Comparison of ENCODE assay signal across 9 cellular contexts in genomic region chr1:109983380-109984189, GRCh38. TPM values are rescaled to one million over a fixed set of nuclear protein-coding genes. Genes with fewer than 3 reads are reported as not detected.
DNase-seq lines count a peak whose midpoint lies in the region; ATAC-seq and TF ChIP-seq lines count a peak whose summit lies in the region.
"Had no signal": no experiment of that assay in that cellular context is flagged by ENCODE, and none has a peak within 500 bp of the region (broad histone marks: within the 10 kb centered on the region; RNA-seq: fewer than 3 reads in every experiment).

No MANE protein-coding gene starts in this region.

- H3K27me3 Mint-ChIP-seq in T-helper 2 cell treated with Interferon-gamma antibody and Interleukin-4, amounts not matched to agents 5 μg/mL and 100 μg/mL, for 36 hours (ENCODE audit: low read depth), result peaks cover 2% of the 10 kb centered on the region

- 86% methylated on average over 3 of the region's 5 CpGs for WGBS in mammary epithelial cell (ENCODE audit: low coverage, missing lambda C conversion rate)

- H3K9ac ChIP-seq in mammary epithelial cell (ENCODE audit: insufficient read depth, low read length), result no peak overlapping the region

- in situ Hi-C loops in mammary epithelial cell (cut with MboI; ENCODE audit: low sequenced_read_pairs in 2 of 2), result loop anchor here (5.0 to 25.0 kb wide), 4 partner anchors 206 to 439 kb away; partner anchors contain the start of gene GNAI3 (in 2 of the 2)

- no peak overlapping the region for H3K4me2 ChIP-seq in mammary epithelial cell (ENCODE audit: insufficient read depth, low read depth, low read length)

- H3K36me3 ChIP-seq in mammary epithelial cell (ENCODE audit: insufficient read depth, low read length) (no peaks in the 10 kb centered on the region), lower lobe of right lung (no peaks in the 10 kb centered on the region), mucosa of descending colon (ENCODE audit: low read depth) (no peaks in the 10 kb centered on the region)

- TF ChIP-seq CTCF in mammary epithelial cell (conservative IDR thresholded peaks at IDR 0.05 in 1 of 2, IDR thresholded peaks at IDR 0.05 in 1 of 2; ENCODE audit: extremely low read depth in 1 of 2, insufficient read depth in 1 of 2, low read depth in 1 of 2, low read length in 2 of 2), result no peak
- no peak for TF ChIP-seq CTCF in lower lobe of right lung (IDR thresholded peaks at IDR 0.05)
- TF ChIP-seq CTCF in mucosa of descending colon (IDR thresholded peaks at IDR 0.05), result no peak

- H3K4me1 ChIP-seq in mammary epithelial cell (ENCODE audit: insufficient read depth, low read length), result peaks cover 43% of the 10 kb centered on the region
- peaks cover 71% of the 10 kb centered on the region for H3K4me1 ChIP-seq in lower lobe of right lung
- H3K4me1 ChIP-seq in mucosa of descending colon (ENCODE audit: low read depth), result peaks cover 34% of the 10 kb centered on the region

- no peaks in the 10 kb centered on the region for H3K9me3 Mint-ChIP-seq in T-helper 2 cell treated with Interferon-gamma antibody and Interleukin-4, amounts not matched to agents 5 μg/mL and 100 μg/mL, for 36 hours
- H3K9me3 Mint-ChIP-seq: activated naive CD4-positive, alpha-beta T cell treated with anti-CD3 and anti-CD28 coated beads for 36 hours had no signal

- H3K79me2 ChIP-seq in mammary epithelial cell (ENCODE audit: insufficient read depth, low read length), result peaks cover 39% of the 10 kb centered on the region

- intact Hi-C loops in mammary epithelial cell (cut with micrococcal nuclease) (loop anchor here (1.0 to 5.0 kb wide), 7 partner anchors 28 to 437 kb away; no protein-coding TSS in a partner anchor), lower lobe of right lung (cut with DNase I) (loop anchor here (5.0 kb wide), 1 partner anchor 206 kb away; no protein-coding TSS in a partner anchor), mucosa of descending colon (cut with DNase I, micrococcal nuclease) (loop anchor here (2.0 to 10.0 kb wide), 4 partner anchors 206 to 439 kb away; partner anchors contain the start of gene GNAI3 (in 1 of the 2))

- dilution Hi-C loops in mammary epithelial cell (cut with HindIII; ENCODE audit: low sequenced_read_pairs), result no loop called here

- H3K9me3 ChIP-seq in mammary epithelial cell (replicated peaks; ENCODE audit: insufficient read depth, low read length) (no peaks in the 10 kb centered on the region), lower lobe of right lung (no peaks in the 10 kb centered on the region), mucosa of descending colon (no peaks in the 10 kb centered on the region)

- H3K27ac ChIP-seq in mammary epithelial cell (ENCODE audit: insufficient read depth, low read depth, low read length) (no peak overlapping the region), lower lobe of right lung (peak overlapping the region; percentile 97), temporal lobe (ENCODE audit: low read depth, low read length) (peak overlapping the region; percentile 65)

- H3K27me3 ChIP-seq in mammary epithelial cell (ENCODE audit: insufficient read depth, low read length) (no peaks in the 10 kb centered on the region), lower lobe of right lung (ENCODE audit: low read depth) (no peaks in the 10 kb centered on the region)

- peaks cover 6% of the 10 kb centered on the region for H3K36me3 Mint-ChIP-seq in T-helper 2 cell treated with Interferon-gamma antibody and Interleukin-4, amounts not matched to agents 5 μg/mL and 100 μg/mL, for 36 hours (ENCODE audit: low read depth)

- peaks cover 34% of the 10 kb centered on the region for H3K4me1 Mint-ChIP-seq in T-helper 2 cell treated with Interferon-gamma antibody and Interleukin-4, amounts not matched to agents 5 μg/mL and 100 μg/mL, for 36 hours (ENCODE audit: low read depth)

- ATAC-seq in lower lobe of right lung, result no peak
- no peak for ATAC-seq in mucosa of descending colon

- no peaks in the 10 kb centered on the region for H4K20me1 ChIP-seq in mammary epithelial cell (ENCODE audit: insufficient read depth, low read length)

- CTCF ChIA-PET in mammary epithelial cell (lab: Charles Lee; ENCODE audit: low non-redundant PET), result interaction anchor here (0.6 to 1.4 kb wide), 2 partner anchors 208 to 438 kb away, joined by 3 to 5 read pairs; no protein-coding TSS in a partner anchor

- peak overlapping the region; percentile 54 for H3K27ac Mint-ChIP-seq in T-helper 2 cell treated with Interferon-gamma antibody and Interleukin-4, amounts not matched to agents 5 μg/mL and 100 μg/mL, for 36 hours
- H3K27ac Mint-ChIP-seq: activated naive CD4-positive, alpha-beta T cell treated with anti-CD3 and anti-CD28 coated beads for 36 hours had no signal

- H2AFZ ChIP-seq in mammary epithelial cell (ENCODE audit: low read depth, low read length), result peak overlapping the region; percentile 15

- BruUV-seq in mammary epithelial cell (replicated peaks; lab: Mats Ljungman, UMichigan), result no TSS peak

- DNase-seq in T-helper 2 cell treated with Interferon-gamma antibody and Interleukin-4, amounts not matched to agents 5 μg/mL and 100 μg/mL, for 36 hours (ENCODE audit: low spot score), result no peak
- DNase-seq in T-helper 2 cell (no peak), mammary epithelial cell (no peak), lower lobe of right lung (no peak), mucosa of descending colon (no peak), kidney tubule cell (ENCODE audit: low spot score) (no peak), KG1 (lab: John Stamatoyannopoulos, UW) (no peak)

- no peak overlapping the region for H3K4me3 Mint-ChIP-seq in T-helper 2 cell treated with Interferon-gamma antibody and Interleukin-4, amounts not matched to agents 5 μg/mL and 100 μg/mL, for 36 hours

- H3K4me3 ChIP-seq in mammary epithelial cell (replicated peaks in 1 of 3; ENCODE audit: insufficient read depth in 1 of 3, low read depth in 2 of 3, low read length in 3 of 3) (no peak overlapping the region), lower lobe of right lung (peak overlapping the region; percentile 85), mucosa of descending colon (no peak overlapping the region)

RNA-seq across cellular contexts. Expression of gene AHCYL1, which starts 1.0 kb away (rescaled TPM):
- total RNA-seq in mammary epithelial cell (10 to 100 TPM; 71.2 to 72.2 TPM), lower lobe of right lung (83.9 TPM), temporal lobe (24.8 TPM), mucosa of descending colon (100 to 1,000 TPM in 1 of 3 donors, 10 to 100 TPM in 2; 87.5 to 116 (median 87.8) TPM)
- polyA plus RNA-seq in mammary epithelial cell, result 64.7 TPM
- 84.7 TPM for polyA minus RNA-seq in mammary epithelial cell

RNA-seq across cellular contexts. Expression of gene STRIP1, which starts 50.8 kb away (rescaled TPM):
- total RNA-seq in mammary epithelial cell (10 to 100 TPM; 39.4 to 51.3 TPM), lower lobe of right lung (36.5 TPM), temporal lobe (87.3 TPM), mucosa of descending colon (10 to 100 TPM; 36.6 to 54.8 (median 43.4) TPM)
- polyA plus RNA-seq in mammary epithelial cell, result 24.9 TPM
- 26.5 TPM for polyA minus RNA-seq in mammary epithelial cell
